In genomic region chr14:64986578-64987571, GRCh38 we compare ENCODE assay signal across 8 cellular contexts. TPM values are rescaled to one million over a fixed set of nuclear protein-coding genes. Genes with fewer than 3 reads are reported as not detected.
A peak's percentile ranks its signal among the peaks of the same experiment; 100 is the strongest.
DNase-seq lines count a peak whose midpoint lies in the region; ATAC-seq lines count a peak whose summit lies in the region.

A gene with protein sequence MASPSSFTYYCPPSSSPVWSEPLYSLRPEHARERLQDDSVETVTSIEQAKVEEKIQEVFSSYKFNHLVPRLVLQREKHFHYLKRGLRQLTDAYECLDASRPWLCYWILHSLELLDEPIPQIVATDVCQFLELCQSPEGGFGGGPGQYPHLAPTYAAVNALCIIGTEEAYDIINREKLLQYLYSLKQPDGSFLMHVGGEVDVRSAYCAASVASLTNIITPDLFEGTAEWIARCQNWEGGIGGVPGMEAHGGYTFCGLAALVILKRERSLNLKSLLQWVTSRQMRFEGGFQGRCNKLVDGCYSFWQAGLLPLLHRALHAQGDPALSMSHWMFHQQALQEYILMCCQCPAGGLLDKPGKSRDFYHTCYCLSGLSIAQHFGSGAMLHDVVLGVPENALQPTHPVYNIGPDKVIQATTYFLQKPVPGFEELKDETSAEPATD (plus strand): TSS chr14:64986895. CDS start chr14:64986954, 59 bp downstream.

- DNase-seq in COLO829 (ENCODE audit: low spot score), result peak; percentile 97
- peak; percentile 91 for DNase-seq in HS-5 (ENCODE audit: low read depth)
- DNase-seq in NK-92 (lab: John Stamatoyannopoulos, UW; ENCODE audit: unreplicated experiment), result peak; percentile 52
- DNase-seq in activated CD8-positive, alpha-beta memory T cell treated with anti-CD3 and anti-CD28 coated beads for 24 hours, result peak; percentile 98
- DNase-seq in effector memory CD4-positive, alpha-beta T cell, result peak; percentile 76 to 89 (median 86)
- DNase-seq in lung microvascular endothelial cell (ENCODE audit: low read depth in 2 of 2), result peak; percentile 97 to 98
- DNase-seq in stimulated activated CD4-positive, alpha-beta T cell treated with anti-CD3 and anti-CD28 coated beads, TNF-alpha, amount 100 ng/mL, for 48 hours (ENCODE audit: low read depth in 3 of 3), result peak; percentile 84 to 88 (median 88)

- peak within 1 kb of the TSS; percentile 79 for H3K4me3 ChIP-seq in effector memory CD4-positive, alpha-beta T cell (ENCODE audit: insufficient read depth, low read depth, low read length, poor library complexity, severe bottlenecking)

- no peaks in the 10 kb centered on the region for H3K27me3 ChIP-seq in effector memory CD4-positive, alpha-beta T cell (replicated peaks; ENCODE audit: control insufficient read depth, insufficient read depth, low read length, poor library complexity, severe bottlenecking)

- no peaks in the 10 kb centered on the region for H3K9me3 ChIP-seq in effector memory CD4-positive, alpha-beta T cell (ENCODE audit: control insufficient read depth, low read length)

- no peaks in the 10 kb centered on the region for H3K36me3 ChIP-seq in effector memory CD4-positive, alpha-beta T cell (ENCODE audit: control insufficient read depth, insufficient read depth, low read length)

- peak; percentile 76 for ATAC-seq in GM19468 (IDR thresholded peaks at IDR 0.05; ENCODE audit: extremely low read depth, unreplicated experiment)

- H3K4me1 ChIP-seq in effector memory CD4-positive, alpha-beta T cell (ENCODE audit: control insufficient read depth, insufficient read depth, low read length, poor library complexity, severe bottlenecking), result peaks cover 25% of the 10 kb centered on the region

- H3K27ac ChIP-seq in effector memory CD4-positive, alpha-beta T cell (ENCODE audit: insufficient read depth, low read length, poor library complexity, severe bottlenecking), result peak within 1 kb of the TSS; percentile 76

RNA-seq across cellular contexts. Expression of the gene that starts here (rescaled TPM):
- 5.0 and 8.5 TPM in 2 replicates for total RNA-seq in lung microvascular endothelial cell

Comparison
In these comparisons a context has a peak if more than half of its experiments do, and no peak if none do; other contexts are left out.
1. Peak in every context shown above with its lines: DNase-seq, ATAC-seq, H3K4me3 ChIP-seq and H3K27ac ChIP-seq.